ENCODE assay signal across 16 cellular contexts in the genomic region with DNA sequence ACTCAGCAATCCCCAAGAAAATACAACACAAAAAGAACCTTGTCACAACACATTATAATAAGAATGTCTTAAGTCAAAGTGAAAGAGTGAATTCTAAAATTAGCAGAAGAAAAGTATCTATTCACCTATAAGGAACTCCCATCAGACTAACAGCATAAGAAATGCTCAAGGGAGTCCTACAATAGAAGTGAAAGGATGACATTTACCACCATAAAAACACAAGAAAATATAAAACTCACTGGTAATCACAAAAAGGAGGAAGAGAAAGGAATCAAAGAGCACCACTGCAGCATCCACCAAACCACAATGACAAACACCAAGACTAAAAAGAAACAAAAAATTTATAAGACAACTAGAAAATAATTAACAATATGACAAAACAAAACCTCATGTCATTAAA.
A peak's percentile ranks its signal among the peaks of the same experiment; 100 is the strongest.
DNase-seq lines count a peak whose midpoint lies in the region; ATAC-seq, FAIRE-seq and TF ChIP-seq lines count a peak whose summit lies in the region.
"Had no signal": no experiment of that assay in that cellular context is flagged by ENCODE, and none has a peak within 500 bp of the region (broad histone marks: within the 10 kb centered on the region; RNA-seq: fewer than 3 reads in every experiment).

No MANE protein-coding gene starts in this region.

- intact Hi-C loops in kidney (cut with DNase I) (no loop called here), upper lobe of right lung (cut with DNase I) (no loop called here)

- peak; percentile 47 for ATAC-seq in GM18502 (IDR thresholded peaks at IDR 0.05; ENCODE audit: poor library complexity, unreplicated experiment)
- peak; percentile 56 for ATAC-seq in HG02885 (IDR thresholded peaks at IDR 0.05; ENCODE audit: poor library complexity, unreplicated experiment)
- peak; percentile 50 for ATAC-seq in HG03565 (IDR thresholded peaks at IDR 0.05; ENCODE audit: unreplicated experiment)
- no peak for ATAC-seq in upper lobe of right lung
- no peak for ATAC-seq in GM19397 (IDR thresholded peaks at IDR 0.05; ENCODE audit: unreplicated experiment)
- ATAC-seq: activated CD4-positive, alpha-beta T cell treated with anti-CD3 and anti-CD28 coated beads for 36 hours; lower lobe of right lung had no signal

- H3K36me3 ChIP-seq in kidney (ENCODE audit: control insufficient read depth in 1 of 2, insufficient read depth in 2 of 2, low read length in 2 of 2) (no peaks in the 10 kb centered on the region), upper lobe of right lung (no peaks in the 10 kb centered on the region), small intestine (ENCODE audit: control insufficient read depth in 2 of 2, insufficient read depth in 2 of 2, low read length in 2 of 2) (no peaks in the 10 kb centered on the region)
- H3K36me3 ChIP-seq: lower lobe of right lung, upper lobe of left lung had no signal

- no peak overlapping the region for H3K4me3 ChIP-seq in kidney (ENCODE audit: low read length in 2 of 2)
- no peak overlapping the region for H3K4me3 ChIP-seq in upper lobe of right lung
- H3K4me3 ChIP-seq in small intestine (ENCODE audit: low read depth in 1 of 2, low read length in 2 of 2) = no peak overlapping the region
- H3K4me3 ChIP-seq: hepatocyte, lower lobe of right lung, smooth muscle cell, upper lobe of left lung had no signal

- H3K27ac ChIP-seq in kidney (ENCODE audit: low read depth in 2 of 2, low read length in 2 of 2) (no peak overlapping the region), upper lobe of right lung (no peak overlapping the region), small intestine (ENCODE audit: low read depth in 1 of 2, low read length in 1 of 2) (no peak overlapping the region)
- H3K27ac ChIP-seq: hepatocyte, lower lobe of right lung, upper lobe of left lung had no signal

- no peak overlapping the region for H3K9ac ChIP-seq in kidney (ENCODE audit: low read length in 2 of 2)

- FAIRE-seq in kidney (lab: Jason Lieb, UNC) (no peak), small intestine (lab: Jason Lieb, UNC) (no peak)
- FAIRE-seq: bronchial epithelial cell had no signal

- no peaks in the 10 kb centered on the region for H3K4me1 ChIP-seq in kidney (ENCODE audit: control insufficient read depth in 1 of 2, insufficient read depth in 1 of 2, low read depth in 1 of 2, low read length in 2 of 2)
- no peaks in the 10 kb centered on the region for H3K4me1 ChIP-seq in upper lobe of right lung
- no peaks in the 10 kb centered on the region for H3K4me1 ChIP-seq in small intestine (ENCODE audit: control insufficient read depth in 2 of 2, insufficient read depth in 1 of 2, low read depth in 1 of 2, low read length in 1 of 2)
- H3K4me1 ChIP-seq: lower lobe of right lung, upper lobe of left lung had no signal

- H3K27me3 ChIP-seq in upper lobe of right lung (no peaks in the 10 kb centered on the region), small intestine (ENCODE audit: control insufficient read depth in 2 of 2, insufficient read depth in 2 of 2, low read length in 2 of 2) (no peaks in the 10 kb centered on the region)
- H3K27me3 ChIP-seq: hepatocyte, upper lobe of left lung had no signal

- TF ChIP-seq CTCF in GM20000 (IDR thresholded peaks at IDR 0.05; ENCODE audit: extremely low read depth, missing control alignments) = no peak
- TF ChIP-seq CTCF in kidney (IDR thresholded peaks at IDR 0.05; ENCODE audit: borderline replicate concordance, extremely low read depth, insufficient read depth) = no peak
- no peak for TF ChIP-seq CTCF in upper lobe of right lung (IDR thresholded peaks at IDR 0.05)

- H3K9me3 ChIP-seq in kidney (ENCODE audit: control insufficient read depth in 1 of 2, low read length in 2 of 2) (no peaks in the 10 kb centered on the region), upper lobe of right lung (no peaks in the 10 kb centered on the region), small intestine (ENCODE audit: control insufficient read depth, low read depth) (no peaks in the 10 kb centered on the region)
- H3K9me3 ChIP-seq: lower lobe of right lung had no signal

- DNase-seq in GM20000 (ENCODE audit: low spot score) = peak; percentile 4
- DNase-seq in kidney = no peak
- no peak for DNase-seq in upper lobe of right lung
- no peak for DNase-seq in small intestine
- DNase-seq: activated CD4-positive, alpha-beta T cell treated with anti-CD3 and anti-CD28 coated beads for 36 hours; lower lobe of right lung; OCI-M1; SW 1271; upper lobe of left lung had no signal

Comparison
In these comparisons a context has a peak if more than half of its experiments do, and no peak if none do; other contexts are left out.
1. ATAC-seq: peak in GM18502 (single experiment), HG02885 (single experiment) and HG03565 (single experiment); none in upper lobe of right lung (single experiment) and GM19397 (single experiment).